19 cellular contexts compared by ENCODE assay signal in the genomic region with DNA sequence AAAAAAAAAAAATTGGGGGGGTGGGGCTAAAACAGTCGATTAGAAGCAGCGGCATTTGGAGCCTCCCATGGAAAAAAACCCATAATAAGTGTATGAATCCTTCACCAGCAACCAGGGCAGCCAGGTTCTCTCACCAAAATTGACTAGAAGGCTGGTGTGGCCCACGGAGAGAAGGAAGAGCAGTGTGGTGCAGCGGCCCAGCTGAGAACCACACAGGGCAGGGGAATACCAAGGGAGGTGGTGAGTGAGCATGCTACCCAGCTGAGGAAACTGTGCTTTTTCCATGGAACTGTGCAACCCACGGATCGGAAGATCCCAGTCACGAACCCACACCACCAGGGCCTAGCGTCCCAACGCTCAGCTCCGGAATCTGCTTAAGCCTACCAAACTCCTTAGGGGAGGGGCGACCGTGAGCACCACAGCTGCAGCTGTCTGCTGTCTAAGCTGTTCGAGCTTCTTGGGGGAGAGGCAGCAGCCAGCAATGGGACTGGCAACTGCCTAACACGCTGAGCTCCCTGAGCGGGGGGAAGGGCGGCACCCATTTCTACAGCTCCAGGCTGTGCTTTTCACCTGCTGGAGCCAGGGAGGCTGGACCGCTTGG.
"Had no signal": no experiment of that assay in that cellular context is flagged by ENCODE, and none has a peak within 500 bp of the region (broad histone marks: within the 10 kb centered on the region; RNA-seq: fewer than 3 reads in every experiment).

No MANE protein-coding gene starts in this region.

- H3K27ac Mint-ChIP-seq: activated T-helper 17 cell treated with anti-CD3 and anti-CD28 coated beads, Interleukin-2, amount 50 U/mL, for 72 hours; dendritic cell treated with granulocyte-macrophage colony-stimulating factor and Interleukin-4, amounts not matched to agents 40 ng/mL and 50 ng/mL, for 4 days; effector memory CD8-positive, alpha-beta T cell had no signal

- H3K27me3 Mint-ChIP-seq: activated T-helper 17 cell treated with anti-CD3 and anti-CD28 coated beads, Interleukin-2, amount 50 U/mL, for 72 hours; dendritic cell treated with granulocyte-macrophage colony-stimulating factor and Interleukin-4, amounts not matched to agents 40 ng/mL and 50 ng/mL, for 4 days; effector memory CD8-positive, alpha-beta T cell had no signal

- H3K4me1 Mint-ChIP-seq: activated T-helper 17 cell treated with anti-CD3 and anti-CD28 coated beads, Interleukin-2, amount 50 U/mL, for 72 hours; neural crest cell had no signal

- H3K4me3 Mint-ChIP-seq: activated T-helper 17 cell treated with anti-CD3 and anti-CD28 coated beads, Interleukin-2, amount 50 U/mL, for 72 hours; dendritic cell treated with granulocyte-macrophage colony-stimulating factor and Interleukin-4, amounts not matched to agents 40 ng/mL and 50 ng/mL, for 4 days; effector memory CD8-positive, alpha-beta T cell; neural crest cell had no signal

- ATAC-seq: activated T-helper 17 cell treated with anti-CD3 and anti-CD28 coated beads, Interleukin-2, amount 50 U/mL, for 72 hours; effector memory CD8-positive, alpha-beta T cell; heart left ventricle; left colon; lower lobe of right lung; sciatic nerve had no signal

- H3K36me3 ChIP-seq: ascending aorta, breast epithelium, heart left ventricle, lower lobe of right lung, ovary had no signal

- H3K9me3 ChIP-seq: ascending aorta, lower lobe of right lung, ovary had no signal

- DNase-seq: activated CD4-positive, alpha-beta T cell treated with anti-CD3 and anti-CD28 coated beads, Interleukin-2, amount 50 U/mL, for 4 hours; activated CD4-positive, CD25-positive, alpha-beta regulatory T cell treated with anti-CD3 and anti-CD28 coated beads, Interleukin-2, amount 50 U/mL, for 72 hours; activated naive CD4-positive, alpha-beta T cell treated with Interleukin-2 at 50 U/mL for 16 hours; cerebellar nuclear complex; effector memory CD8-positive, alpha-beta T cell; heart left ventricle; left colon; lower lobe of right lung; ovary; stimulated activated CD4-positive, alpha-beta T cell treated with anti-CD3 and anti-CD28 coated beads, Interleukin-15, amount 100 ng/mL, for 24 hours; stimulated activated CD4-positive, alpha-beta T cell treated with anti-CD3 and anti-CD28 coated beads, Interleukin-4, amount 100 ng/mL, for 24 hours; stimulated activated naive CD4-positive, alpha-beta T cell treated with Interleukin-2 at 50 U/mL for 16 hours; trophoblast cell had no signal

- H3K27me3 ChIP-seq: ascending aorta, breast epithelium, heart left ventricle, ovary had no signal

- H3K4me3 ChIP-seq: ascending aorta, breast epithelium, heart left ventricle, lower lobe of right lung, ovary had no signal

- H3K9me3 Mint-ChIP-seq: activated T-helper 17 cell treated with anti-CD3 and anti-CD28 coated beads, Interleukin-2, amount 50 U/mL, for 72 hours had no signal

- H3K27ac ChIP-seq: ascending aorta, breast epithelium, heart left ventricle, lower lobe of right lung, ovary had no signal

- H3K4me1 ChIP-seq: ascending aorta, breast epithelium, heart left ventricle, lower lobe of right lung had no signal
